Comparison of ENCODE assay signal across 1 cellular context in the genomic region with DNA sequence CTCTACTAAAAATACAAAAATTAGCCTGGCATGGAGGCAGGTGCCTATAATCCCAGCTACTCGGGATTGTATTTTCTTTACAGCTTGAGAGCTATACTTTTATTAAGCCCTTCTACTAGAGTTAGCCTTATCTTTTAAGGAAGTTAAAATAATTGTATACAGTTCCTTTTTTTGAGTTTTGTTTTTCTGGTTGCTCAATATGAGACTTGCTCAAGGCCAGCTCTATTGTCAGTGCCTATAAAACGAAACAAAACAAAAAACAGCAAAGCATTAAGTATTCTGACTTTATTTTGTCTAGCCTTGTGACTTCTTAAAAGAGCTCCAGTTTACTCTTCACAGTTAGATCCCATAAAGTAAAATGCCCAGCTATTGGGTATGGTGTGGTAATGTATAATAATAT.
TF ChIP-seq lines count a peak whose summit lies in the region.

No MANE protein-coding gene starts in this region.

TF ChIP-seq in endothelial cell of umbilical vein, 7 proteins besides CTCF, POLR2A, EP300 and RAD21 (continued from another document):
- TF ChIP-seq GATA2 (IDR thresholded peaks at IDR 0.05; ENCODE audit: insufficient read depth, insufficient read length, low read depth, low read length) (no peak), POLR2AphosphoS5 (IDR thresholded peaks at IDR 0.05; ENCODE audit: insufficient read depth, low read depth, low read length) (no peak), EZH2 (IDR thresholded peaks at IDR 0.05; ENCODE audit: borderline replicate concordance, low read depth, low read length, severe bottlenecking) (no peak), JUN (IDR thresholded peaks at IDR 0.05; ENCODE audit: borderline replicate concordance, insufficient read depth, insufficient read length, low read depth) (no peak)
- TF ChIP-seq, protein P1, sequence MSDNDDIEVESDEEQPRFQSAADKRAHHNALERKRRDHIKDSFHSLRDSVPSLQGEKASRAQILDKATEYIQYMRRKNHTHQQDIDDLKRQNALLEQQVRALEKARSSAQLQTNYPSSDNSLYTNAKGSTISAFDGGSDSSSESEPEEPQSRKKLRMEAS (IDR thresholded peaks at IDR 0.05; ENCODE audit: insufficient read depth, insufficient read length): no peak
